ENCODE assay signal across 7 cellular contexts in genomic region chr12:49776413-49776812, GRCh38. TPM values are rescaled to one million over a fixed set of nuclear protein-coding genes. Genes with fewer than 3 reads are reported as not detected.
DNase-seq lines count a peak whose midpoint lies in the region; ATAC-seq, FAIRE-seq and TF ChIP-seq lines count a peak whose summit lies in the region.

No MANE protein-coding gene starts in this region.

- intact Hi-C loops in pancreas (cut with DNase I) = loop anchor here in 1 of 3 donors (10.0 kb wide), 1 partner anchor 58 kb away; no protein-coding TSS in a partner anchor
- intact Hi-C loops in aorta (cut with DNase I) = loop anchor here in 1 of 2 donors (2.0 to 10.0 kb wide), 2 partner anchors 62 to 278 kb away; partner anchors contain the start of gene ASIC1

- no peaks in the 10 kb centered on the region for H3K9me3 ChIP-seq in pancreas
- H3K9me3 ChIP-seq in aorta (ENCODE audit: control insufficient read depth, low read length) = no peaks in the 10 kb centered on the region

- H3K27ac ChIP-seq in pancreas (no peak overlapping the region), aorta (ENCODE audit: low read depth in 1 of 2, low read length in 2 of 2) (no peak overlapping the region)

- peak; percentile 85 for TF ChIP-seq CTCF in GM10266 (IDR thresholded peaks at IDR 0.05; ENCODE audit: control insufficient read depth, insufficient read depth, low read depth, missing control alignments)
- peak; percentile 15 to 61 (median 50) for TF ChIP-seq CTCF in pancreas (IDR thresholded peaks at IDR 0.05)

- peak; percentile 75 for DNase-seq in GM10266 (ENCODE audit: extremely low spot score)
- peak; percentile 64 for DNase-seq in Jurkat, Clone E6-1 (ENCODE audit: low read depth, low spot score)
- DNase-seq in RPMI8226 = peak; percentile 67
- DNase-seq in activated naive CD4-positive, alpha-beta T cell (lab: John Stamatoyannopoulos, UW) = peak in 3 of 4 experiments; percentile 4 to 5 (median 5)
- peak; percentile 75 for DNase-seq in germinal center (ENCODE audit: low spot score)
- peak in 4 of 6 donors; percentile 32 to 64 (median 50) for DNase-seq in pancreas
- peak; percentile 79 to 85 for DNase-seq in aorta

- no peaks in the 10 kb centered on the region for H3K27me3 ChIP-seq in pancreas
- no peaks in the 10 kb centered on the region for H3K27me3 ChIP-seq in aorta (ENCODE audit: control insufficient read depth in 1 of 2, insufficient read depth in 2 of 2, low read length in 1 of 2)

- ATAC-seq in pancreas (peak; percentile 72 to 93 (median 90)), aorta (ENCODE audit: low FRiP score) (peak; percentile 89)

- H3K4me3 ChIP-seq in Jurkat, Clone E6-1 (ENCODE audit: low read length) = no peak overlapping the region
- no peak overlapping the region for H3K4me3 ChIP-seq in pancreas
- H3K4me3 ChIP-seq in aorta (ENCODE audit: low read length in 2 of 2) = no peak overlapping the region

- 17 to 18% methylated on average over 7 of the region's 7 CpGs for WGBS in pancreas, 2 donors
- WGBS in aorta, 2 donors = 7 to 8% methylated on average over 7 of the region's 7 CpGs

- H3K36me3 ChIP-seq in pancreas = no peaks in the 10 kb centered on the region
- no peaks in the 10 kb centered on the region for H3K36me3 ChIP-seq in aorta (ENCODE audit: control insufficient read depth in 1 of 2, insufficient read depth in 2 of 2, low read length in 1 of 2)

- no peak for FAIRE-seq in pancreas (lab: Jason Lieb, UNC)

- H3K4me1 ChIP-seq in pancreas (no peaks in the 10 kb centered on the region), aorta (ENCODE audit: control insufficient read depth in 1 of 2, insufficient read depth in 2 of 2, low read length in 2 of 2) (no peaks in the 10 kb centered on the region)

RNA-seq across cellular contexts. Expression of gene TMBIM6, which starts 35.1 kb away (rescaled TPM):
- polyA plus RNA-seq in Jurkat, Clone E6-1 (2012; ENCODE audit: insufficient read depth, insufficient read length) = 346 TPM
- total RNA-seq in pancreas (100 to 1,000 TPM; 223 to 367 (median 300) TPM), aorta (100 to 1,000 TPM; 290 to 325 TPM)
- polyA plus RNA-seq in pancreas (100 to 1,000 TPM in 1 of 2 donors, 10 to 100 TPM in 1; 71.1 to 197 TPM), aorta (100 to 1,000 TPM; 114 to 163 TPM)

RNA-seq across cellular contexts. Expression of gene NCKAP5L, which starts 51.8 kb away (rescaled TPM):
- polyA plus RNA-seq in Jurkat, Clone E6-1 (2012; ENCODE audit: insufficient read depth, insufficient read length) = 8.0 TPM
- total RNA-seq in pancreas (10 to 100 TPM in 1 of 6 donors, 1 to 10 TPM in 5; 4.1 to 14.1 (median 6.1) TPM), aorta (10 to 100 TPM; 22.2 to 38.7 TPM)
- polyA plus RNA-seq in pancreas (10 to 100 TPM in 1 of 2 donors, 1 to 10 TPM in 1; 9.8 to 18.3 TPM), aorta (10 to 100 TPM in 1 of 2 donors, 1 to 10 TPM in 1; 3.5 to 14.8 TPM)

Comparison
In these comparisons a context has a peak if more than half of its experiments do, and no peak if none do; other contexts are left out.
1. DNase-seq: peak in every context shown above with its lines; median percentile 82 in aorta; 75 in GM10266; 75 in germinal center; 67 in RPMI8226; 64 in Jurkat, Clone E6-1; 50 in pancreas; 5 in activated naive CD4-positive, alpha-beta T cell.